16 cellular contexts compared by ENCODE assay signal in genomic region chr5:29005386-29005785, GRCh38.
DNase-seq lines count a peak whose midpoint lies in the region; ATAC-seq and TF ChIP-seq lines count a peak whose summit lies in the region.
"Had no signal": no experiment of that assay in that cellular context is flagged by ENCODE, and none has a peak within 500 bp of the region (broad histone marks: within the 10 kb centered on the region; RNA-seq: fewer than 3 reads in every experiment).

No MANE protein-coding gene starts in this region.

- no TSS peak for BruUV-seq in Caco-2 (replicated peaks; lab: Mats Ljungman, UMichigan)

- no peak overlapping the region for H3K27ac Mint-ChIP-seq in Caco-2 (ENCODE audit: unreplicated experiment)
- H3K27ac Mint-ChIP-seq: activated naive CD8-positive, alpha-beta T cell had no signal

- CTCF ChIA-PET in Caco-2 (lab: Charles Lee): interaction anchor here (1.3 kb wide), 1 partner anchor 212 kb away, joined by 5 read pairs; no protein-coding TSS in a partner anchor

- H3K4me1 ChIP-seq in Caco-2: no peaks in the 10 kb centered on the region
- H3K4me1 ChIP-seq: SJCRH30, thyroid gland had no signal

- no peak overlapping the region for H3K4me3 ChIP-seq in Caco-2 (ENCODE audit: low read depth, low read length)
- no peak overlapping the region for H3K4me3 ChIP-seq in kidney epithelial cell (ENCODE audit: low read depth, low read length)
- H3K4me3 ChIP-seq: dorsolateral prefrontal cortex, SJCRH30, thyroid gland had no signal

- no peaks in the 10 kb centered on the region for H3K4me1 Mint-ChIP-seq in Caco-2 (ENCODE audit: low read depth, unreplicated experiment)

- no peak for TF ChIP-seq EP300 in Ishikawa (IDR thresholded peaks at IDR 0.05; ENCODE audit: borderline replicate concordance)

- peak; percentile 19 to 53 for TF ChIP-seq CTCF in Caco-2 (IDR thresholded peaks at IDR 0.05; ENCODE audit: insufficient read depth in 1 of 2, low read depth in 1 of 2, low read length in 1 of 2, severe bottlenecking in 1 of 2, unreplicated experiment in 1 of 2)
- TF ChIP-seq CTCF in kidney epithelial cell (IDR thresholded peaks at IDR 0.05; ENCODE audit: insufficient read depth, low read length, poor library complexity, severe bottlenecking): peak; percentile 7
- no peak for TF ChIP-seq CTCF in GM13976 (IDR thresholded peaks at IDR 0.05; ENCODE audit: borderline replicate concordance, control extremely low read depth, extremely low read depth, insufficient read depth, missing control alignments)

- no peaks in the 10 kb centered on the region for H3K9me3 Mint-ChIP-seq in Caco-2 (ENCODE audit: unreplicated experiment)

- H3K36me3 Mint-ChIP-seq in Caco-2 (ENCODE audit: insufficient read depth, unreplicated experiment): no peaks in the 10 kb centered on the region
- H3K36me3 Mint-ChIP-seq: activated naive CD8-positive, alpha-beta T cell had no signal

- H3K27me3 Mint-ChIP-seq in Caco-2 (ENCODE audit: insufficient read depth, unreplicated experiment): no peaks in the 10 kb centered on the region
- H3K27me3 Mint-ChIP-seq: activated naive CD8-positive, alpha-beta T cell had no signal

- no peaks in the 10 kb centered on the region for H3K36me3 ChIP-seq in Caco-2 (ENCODE audit: control insufficient read depth, insufficient read depth, low read length)
- H3K36me3 ChIP-seq in kidney epithelial cell (ENCODE audit: control insufficient read depth, insufficient read depth, low read length): no peaks in the 10 kb centered on the region
- H3K36me3 ChIP-seq: SJCRH30, thyroid gland had no signal

- intact Hi-C loops in Caco-2 (cut with micrococcal nuclease; ENCODE audit: unreplicated experiment): loop anchor here (1.0 to 5.0 kb wide), 4 partner anchors 72 to 247 kb away; no protein-coding TSS in a partner anchor

- H3K4me3 Mint-ChIP-seq in Caco-2 (ENCODE audit: unreplicated experiment): no peak overlapping the region
- H3K4me3 Mint-ChIP-seq: activated naive CD8-positive, alpha-beta T cell had no signal

- DNase-seq in Caco-2 (peak in 1 of 2 experiments; percentile 35), SK-MEL-5 (ENCODE audit: low read depth, low spot score) (peak; percentile 81), kidney epithelial cell (ENCODE audit: low read depth) (no peak), GM13976 (ENCODE audit: low spot score) (no peak), NCI-H446 (lab: John Stamatoyannopoulos, UW) (no peak), NCI-H774 (lab: John Stamatoyannopoulos, UW) (no peak)
- DNase-seq: activated CD4-positive, alpha-beta T cell treated with anti-CD3 and anti-CD28 coated beads, Interleukin-2, amount 50 U/mL, for 48 hours; dorsolateral prefrontal cortex; midbrain; NCI-H187; retina; thyroid gland had no signal

- TF ChIP-seq RAD21 in Ishikawa (IDR thresholded peaks at IDR 0.05; ENCODE audit: low read depth): peak; percentile 34

- H3K9me3 ChIP-seq in Caco-2: no peaks in the 10 kb centered on the region
- H3K9me3 ChIP-seq: SJCRH30, thyroid gland had no signal

- in situ Hi-C loops in SK-MEL-5 (cut with HindIII; ENCODE audit: low pct_unique_long_range_greater_than_20kb, low sequenced_read_pairs): no loop called here
- in situ Hi-C loops in GM13976 (cut with MboI; ENCODE audit: low sequenced_read_pairs, unreplicated experiment): no loop called here

- POLR2A ChIA-PET in Caco-2 (lab: Charles Lee): no interaction called here

- no peak for ATAC-seq in GM18519 (IDR thresholded peaks at IDR 0.05; ENCODE audit: low FRiP score, unreplicated experiment)

- H3K27me3 ChIP-seq in Caco-2 (replicated peaks; ENCODE audit: control insufficient read depth, insufficient read depth, low read length) (no peaks in the 10 kb centered on the region), kidney epithelial cell (ENCODE audit: control insufficient read depth, insufficient read depth, low read length) (no peaks in the 10 kb centered on the region)
- H3K27me3 ChIP-seq: dorsolateral prefrontal cortex, SJCRH30, thyroid gland had no signal

TF ChIP-seq in Ishikawa, 13 proteins besides CTCF, POLR2A, EP300 and RAD21:
- TF ChIP-seq YY1 (IDR thresholded peaks at IDR 0.05; ENCODE audit: low read depth) (no peak), TCF12 (IDR thresholded peaks at IDR 0.05; ENCODE audit: low read depth) (no peak), TAF1 (IDR thresholded peaks at IDR 0.05; ENCODE audit: low read depth) (no peak), USF1 (IDR thresholded peaks at IDR 0.05) (no peak), MAX (IDR thresholded peaks at IDR 0.05) (no peak), NFIC (IDR thresholded peaks at IDR 0.05) (no peak), CREB1 (IDR thresholded peaks at IDR 0.05; ENCODE audit: low read depth) (no peak), REST (IDR thresholded peaks at IDR 0.05; ENCODE audit: low read depth) (no peak), EGR1 (IDR thresholded peaks at IDR 0.05) (no peak), CEBPB (IDR thresholded peaks at IDR 0.05) (no peak), ZBTB7A (IDR thresholded peaks at IDR 0.05; ENCODE audit: low read depth) (no peak)
